In genomic region chr2:224973112-224974016, GRCh38 we compare ENCODE assay signal across 9 cellular contexts.
DNase-seq lines count a peak whose midpoint lies in the region; ATAC-seq, FAIRE-seq and TF ChIP-seq lines count a peak whose summit lies in the region.
"Had no signal": no experiment of that assay in that cellular context is flagged by ENCODE, and none has a peak within 500 bp of the region (broad histone marks: within the 10 kb centered on the region; RNA-seq: fewer than 3 reads in every experiment).

No MANE protein-coding gene starts in this region.

- peaks cover 0 to 18% (median 0%) of the 10 kb centered on the region in 11 experiments; a peak in 5 of 22 replicates for H4K20me1 ChIP-seq in BLaER1 treated with 17β-estradiol and CSF1 and Interleukin-3, amounts not matched to agents 10 nM and 100 nM
- H4K20me1 ChIP-seq in HepG2 (ENCODE audit: insufficient read depth, low read length): no peaks in the 10 kb centered on the region

- no peak overlapping the region for H3K4me3 ChIP-seq in BLaER1 treated with 17β-estradiol and CSF1 and Interleukin-3, amounts not matched to agents 10 nM and 100 nM
- H3K4me3 ChIP-seq in kidney epithelial cell (ENCODE audit: low read depth, low read length) (no peak overlapping the region), HepG2 (replicated peaks in 1 of 3; ENCODE audit: insufficient read depth in 1 of 3, low read depth in 2 of 3, low read length in 3 of 3) (no peak overlapping the region), left ventricle myocardium inferior (no peak overlapping the region)

- no peaks in the 10 kb centered on the region for H3K9me3 ChIP-seq in BLaER1 treated with 17β-estradiol and CSF1 and Interleukin-3, amounts not matched to agents 10 nM and 100 nM (replicated peaks in 1 of 11)
- H3K9me3 ChIP-seq in HepG2 (ENCODE audit: low read length): no peaks in the 10 kb centered on the region
- no peaks in the 10 kb centered on the region for H3K9me3 ChIP-seq in left ventricle myocardium inferior (replicated peaks)

- peaks cover 19% of the 10 kb centered on the region for H3K36me3 Mint-ChIP-seq in T-cell

- H3K9me3 Mint-ChIP-seq in T-cell: no peaks in the 10 kb centered on the region

- in situ Hi-C loops in HepG2 (cut with HindIII; ENCODE audit: extremely low pct_ligation_motif_present, low pct_unique_long_range_greater_than_20kb): no loop called here

- no peaks in the 10 kb centered on the region for H3K27me3 ChIP-seq in BLaER1 treated with 17β-estradiol and CSF1 and Interleukin-3, amounts not matched to agents 10 nM and 100 nM
- H3K27me3 ChIP-seq in kidney epithelial cell (ENCODE audit: control insufficient read depth, insufficient read depth, low read length) (no peaks in the 10 kb centered on the region), HepG2 (ENCODE audit: control insufficient read depth in 1 of 2, insufficient read depth in 2 of 2, low read length in 2 of 2) (peaks cover 0 to 3% of the 10 kb centered on the region in 2 experiments; a peak in 2 of 5 replicates), left ventricle myocardium inferior (ENCODE audit: low read depth) (no peaks in the 10 kb centered on the region)

- peaks cover 26 to 45% (median 40%) of the 10 kb centered on the region in 10 experiments for H3K4me1 ChIP-seq in BLaER1 treated with 17β-estradiol and CSF1 and Interleukin-3, amounts not matched to agents 10 nM and 100 nM
- H3K4me1 ChIP-seq in HepG2 (ENCODE audit: insufficient read depth, low read length): no peaks in the 10 kb centered on the region
- no peaks in the 10 kb centered on the region for H3K4me1 ChIP-seq in left ventricle myocardium inferior

- WGBS in HepG2 (ENCODE audit: low lambda C conversion rate): 1% methylated on average over 10 of the region's 10 CpGs

- no peak overlapping the region for H3K27ac ChIP-seq in BLaER1 treated with 17β-estradiol and CSF1 and Interleukin-3, amounts not matched to agents 10 nM and 100 nM
- H3K27ac ChIP-seq in HepG2 (ENCODE audit: extremely low read length, insufficient read depth, low read length): no peak overlapping the region
- H3K27ac ChIP-seq in left ventricle myocardium inferior (replicated peaks): no peak overlapping the region

- TF ChIP-seq POLR2A in HepG2 (IDR thresholded peaks at IDR 0.05; ENCODE audit: insufficient read depth in 1 of 2, low read depth in 2 of 2, low read length in 2 of 2): no peak

- no TSS peak for BruUV-seq in HepG2 (replicated peaks; lab: Mats Ljungman, UMichigan)

- TF ChIP-seq RAD21 in HepG2 (CRISPR knock-in tag; IDR thresholded peaks at IDR 0.05): no peak

- no peak for TF ChIP-seq CTCF in kidney epithelial cell (IDR thresholded peaks at IDR 0.05; ENCODE audit: insufficient read depth, low read length, poor library complexity, severe bottlenecking)
- TF ChIP-seq CTCF in HepG2 (CRISPR knock-in tag; IDR thresholded peaks at IDR 0.05): no peak
- no peak for TF ChIP-seq CTCF in left ventricle myocardium inferior (IDR thresholded peaks at IDR 0.05; ENCODE audit: borderline replicate concordance)

- CTCF ChIA-PET in T-cell (lab: Charles Lee) (no interaction called here), HepG2 (lab: Yijun Ruan, JAX; ENCODE audit: low intra/inter-chr PET ratio, low total read pairs) (no interaction called here)

- no peak overlapping the region for H2AFZ ChIP-seq in HepG2 (ENCODE audit: low read length)

- no peaks in the 10 kb centered on the region for H3K79me2 ChIP-seq in HepG2 (ENCODE audit: insufficient read depth, low read length)

- TF ChIP-seq EP300 in HepG2 (IDR thresholded peaks at IDR 0.05; ENCODE audit: low read depth in 2 of 2, low read length in 2 of 2) (no peak), HepG2 (CRISPR knock-in tag; IDR thresholded peaks at IDR 0.05; ENCODE audit: borderline replicate concordance) (no peak)

- intact Hi-C loops in HepG2 (cut with micrococcal nuclease; ENCODE audit: unreplicated experiment) (no loop called here), left ventricle myocardium inferior (cut with micrococcal nuclease) (no loop called here)

- no peak overlapping the region for H3K4me3 Mint-ChIP-seq in T-cell

- POLR2A ChIA-PET in T-cell (lab: Charles Lee): no interaction called here
- POLR2A ChIA-PET in HepG2 (lab: Yijun Ruan, JAX): no interaction called here

- ATAC-seq in GM21619 (IDR thresholded peaks at IDR 0.05; ENCODE audit: unreplicated experiment): peak; percentile 28
- ATAC-seq in T-cell (replicated peaks in 1 of 4): peak; percentile 49 to 88 (median 60)
- ATAC-seq in HepG2: no peak

- H3K4me2 ChIP-seq in BLaER1 treated with 17β-estradiol and CSF1 and Interleukin-3, amounts not matched to agents 10 nM and 100 nM: peak overlapping the region in 10 of 11 experiments; percentile 3 to 46 (median 20); a peak in 15 of 22 replicates
- no peak overlapping the region for H3K4me2 ChIP-seq in HepG2 (ENCODE audit: low read depth, low read length)

- H3K4me1 Mint-ChIP-seq in T-cell: peaks cover 84 to 92% (median 88%) of the 10 kb centered on the region in 3 donors

- no peak overlapping the region for H3K9ac ChIP-seq in BLaER1 treated with 17β-estradiol and CSF1 and Interleukin-3, amounts not matched to agents 10 nM and 100 nM
- H3K9ac ChIP-seq in HepG2 (ENCODE audit: insufficient read depth, low read depth, low read length): no peak overlapping the region

- DNase-seq in T-cell (peak in 5 of 34 experiments; percentile 17 to 39 (median 26)), kidney epithelial cell (ENCODE audit: low read depth) (peak; percentile 71), HepG2 (ENCODE audit: low spot score) (no peak), left ventricle myocardium inferior (no peak), NCI-H128 (lab: John Stamatoyannopoulos, UW; ENCODE audit: unreplicated experiment) (no peak)
- no peak for DNase-seq in central memory CD4-positive, alpha-beta T cell
- DNase-seq: KG1 had no signal

- no peak for FAIRE-seq in HepG2 (lab: Jason Lieb, UNC)

- H3K27ac Mint-ChIP-seq in T-cell: peak overlapping the region; percentile 31 to 65

- H3K27me3 Mint-ChIP-seq in T-cell: no peaks in the 10 kb centered on the region

- H3K36me3 ChIP-seq in BLaER1 treated with 17β-estradiol and CSF1 and Interleukin-3, amounts not matched to agents 10 nM and 100 nM: 0 out of 22 replicates have a peak, but pooled peaks cover 0 to 4% (median 0%) of the 10 kb centered on the region in 11 experiments
- H3K36me3 ChIP-seq in kidney epithelial cell (ENCODE audit: control insufficient read depth, insufficient read depth, low read length) (no peaks in the 10 kb centered on the region), HepG2 (replicated peaks in 1 of 2; ENCODE audit: control insufficient read depth in 1 of 2, insufficient read depth in 2 of 2, low read length in 2 of 2) (no peaks in the 10 kb centered on the region), left ventricle myocardium inferior (no peaks in the 10 kb centered on the region)

TF ChIP-seq in HepG2, 621 proteins besides CTCF, POLR2A, EP300 and RAD21:
- TF ChIP-seq ZNF768 (CRISPR knock-in tag; IDR thresholded peaks at IDR 0.05) (no peak), MTF2 (CRISPR knock-in tag; IDR thresholded peaks at IDR 0.05; ENCODE audit: borderline replicate concordance) (no peak), TFDP1 (CRISPR knock-in tag; IDR thresholded peaks at IDR 0.05; ENCODE audit: borderline replicate concordance) (no peak), ZNF513 (CRISPR knock-in tag; conservative IDR thresholded peaks at IDR 0.05) (no peak), ZNF576 (CRISPR knock-in tag; IDR thresholded peaks at IDR 0.05) (no peak), ETV5 (CRISPR knock-in tag; IDR thresholded peaks at IDR 0.05; ENCODE audit: borderline replicate concordance) (no peak), ZNF432 (CRISPR knock-in tag; IDR thresholded peaks at IDR 0.05; ENCODE audit: borderline replicate concordance) (no peak), AKAP8 (CRISPR knock-in tag; IDR thresholded peaks at IDR 0.05) (no peak)
TF ChIP-seq in HepG2: peak in this region for 0.
